In genomic region chr9:134263575-134263974, GRCh38 we compare ENCODE assay signal across 19 cellular contexts.
A peak's percentile ranks its signal among the peaks of the same experiment; 100 is the strongest.
DNase-seq lines count a peak whose midpoint lies in the region; ATAC-seq and TF ChIP-seq lines count a peak whose summit lies in the region.
"Had no signal": no experiment of that assay in that cellular context is flagged by ENCODE, and none has a peak within 500 bp of the region (broad histone marks: within the 10 kb centered on the region; RNA-seq: fewer than 3 reads in every experiment).

No MANE protein-coding gene starts in this region.

- 56 to 66% methylated on average over 11 to 12 of the region's 12 CpGs for WGBS in heart right ventricle, 2 donors
- WGBS in liver: 17% methylated on average over 12 of the region's 12 CpGs

- H3K27ac ChIP-seq in cardiac muscle cell (no peak overlapping the region), heart right ventricle (no peak overlapping the region), HEK293 (ENCODE audit: extremely low read depth, low read depth, low read length) (no peak overlapping the region), liver (ENCODE audit: low read depth in 1 of 2, low read length in 2 of 2) (peak overlapping the region; percentile 85 to 92)
- H3K27ac ChIP-seq: GM23248, RWPE1 had no signal

- intact Hi-C loops in heart right ventricle (cut with DNase I): no loop called here

- TF ChIP-seq CTCF in cardiac muscle cell (IDR thresholded peaks at IDR 0.05; ENCODE audit: low read depth, low read length) (no peak), heart right ventricle (IDR thresholded peaks at IDR 0.05) (no peak), HEK293 (tag by site-specific recombination; IDR thresholded peaks at IDR 0.05) (no peak), liver (IDR thresholded peaks at IDR 0.05; ENCODE audit: low read depth, low read length, missing input control) (no peak)

- no peaks in the 10 kb centered on the region for H3K36me3 ChIP-seq in cardiac muscle cell
- no peaks in the 10 kb centered on the region for H3K36me3 ChIP-seq in heart right ventricle
- H3K36me3 ChIP-seq in HEK293 (ENCODE audit: control insufficient read depth in 2 of 2, insufficient read depth in 1 of 2, low read length in 2 of 2): no peaks in the 10 kb centered on the region
- no peaks in the 10 kb centered on the region for H3K36me3 ChIP-seq in liver (ENCODE audit: control insufficient read depth in 4 of 4, insufficient read depth in 3 of 4, low read depth in 1 of 4, low read length in 3 of 4)

- DNase-seq in cardiac muscle cell (ENCODE audit: low read depth in 1 of 2, low spot score in 1 of 2) (peak; percentile 15 to 31), heart right ventricle (no peak), NOMO-1 treated with DMSO at 0.1 percent for 48 hours (lab: John Stamatoyannopoulos, UW; ENCODE audit: unreplicated experiment) (no peak), COR-L47 (lab: John Stamatoyannopoulos, UW) (no peak)
- no peak for DNase-seq in activated CD4-positive, alpha-beta T cell treated with anti-CD3 and anti-CD28 coated beads, Interleukin-2, amount 50 U/mL, for 48 hours
- DNase-seq: GM23248, H9, HFFc6, KBM-7, NCI-H1105 treated with DMSO at 0.1 percent for 48 hours, NCI-H146, NCI-H1930, NCI-H2227 treated with DMSO at 0.1 percent for 48 hours, NCI-H69, SHP77 treated with DMSO at 0.1 percent for 48 hours had no signal

- no peak overlapping the region for H3K4me3 ChIP-seq in cardiac muscle cell
- no peak overlapping the region for H3K4me3 ChIP-seq in heart right ventricle
- H3K4me3 ChIP-seq in HEK293 (ENCODE audit: low read depth, low read length): no peak overlapping the region
- no peak overlapping the region for H3K4me3 ChIP-seq in liver (ENCODE audit: low read depth in 1 of 3, low read length in 3 of 3)
- H3K4me3 ChIP-seq: GM23248 had no signal

- H3K27me3 ChIP-seq in cardiac muscle cell (no peaks in the 10 kb centered on the region), heart right ventricle (peaks cover 0 to 34% (median 6%) of the 10 kb centered on the region in 7 donors), liver (ENCODE audit: control insufficient read depth in 4 of 4, insufficient read depth in 4 of 4, low read length in 3 of 4) (no peaks in the 10 kb centered on the region)

- peak; percentile 62 to 74 for TF ChIP-seq RAD21 in liver (IDR thresholded peaks at IDR 0.05)

- POLR2A ChIA-PET in HEK293 (lab: Yijun Ruan, JAX): no interaction called here

- H3K4me1 ChIP-seq in cardiac muscle cell (ENCODE audit: low read depth) (peaks cover 21% of the 10 kb centered on the region), heart right ventricle (peaks cover 0 to 25% (median 13%) of the 10 kb centered on the region in 9 donors), HEK293 (ENCODE audit: control insufficient read depth, insufficient read depth, low read length) (no peaks in the 10 kb centered on the region), liver (ENCODE audit: control insufficient read depth in 4 of 4, insufficient read depth in 4 of 4, low read length in 3 of 4) (peaks cover 32 to 93% (median 74%) of the 10 kb centered on the region in 4 donors)

- no peak for ATAC-seq in heart right ventricle
- ATAC-seq: Panc1 had no signal

- no peaks in the 10 kb centered on the region for H3K9me3 ChIP-seq in cardiac muscle cell (ENCODE audit: low read depth)
- H3K9me3 ChIP-seq in heart right ventricle: no peaks in the 10 kb centered on the region
- no peaks in the 10 kb centered on the region for H3K9me3 ChIP-seq in HEK293 (ENCODE audit: control insufficient read depth, insufficient read depth, low read depth, low read length)
- no peaks in the 10 kb centered on the region for H3K9me3 ChIP-seq in liver (ENCODE audit: control insufficient read depth in 4 of 4, low read length in 3 of 4)

- peak overlapping the region in 1 of 2 donors; percentile 76 for H3K9ac ChIP-seq in liver (ENCODE audit: low read depth in 1 of 2, low read length in 2 of 2)
- H3K9ac ChIP-seq: GM23248 had no signal

- CTCF ChIA-PET in HEK293 (lab: Yijun Ruan, JAX): interaction anchor here (0.6 to 1.5 kb wide), 2 partner anchors 43 to 93 kb away, joined by 3 to 4 read pairs; no protein-coding TSS in a partner anchor

TF ChIP-seq in HEK293, 187 proteins besides CTCF, POLR2A, EP300 and RAD21:
- TF ChIP-seq ZFHX2 (tag by site-specific recombination; conservative IDR thresholded peaks at IDR 0.05) (peak; percentile 41; the same call in 1 of the 2 replicates), KLF1 (tag by site-specific recombination; IDR thresholded peaks at IDR 0.05) (no peak), HOXA7 (CRISPR knock-in tag; IDR thresholded peaks at IDR 0.05; ENCODE audit: borderline replicate concordance) (no peak), SETDB1 (IDR thresholded peaks at IDR 0.05; ENCODE audit: insufficient read length, low read length) (no peak), BCL11B (tag by site-specific recombination; IDR thresholded peaks at IDR 0.05; ENCODE audit: low read depth) (no peak), EGR2 (tag by site-specific recombination; IDR thresholded peaks at IDR 0.05; ENCODE audit: low read depth) (0 out of 2 replicates have a peak, but pooled peaks have one; percentile 3), HOXC10 (CRISPR knock-in tag; IDR thresholded peaks at IDR 0.05) (no peak)

TF ChIP-seq in liver, 16 proteins besides CTCF, POLR2A, EP300 and RAD21:
- TF ChIP-seq MAX (IDR thresholded peaks at IDR 0.05) (peak; percentile 56), FOXA1 (IDR thresholded peaks at IDR 0.05) (no peak), ZBTB33 (IDR thresholded peaks at IDR 0.05) (no peak), RXRA (IDR thresholded peaks at IDR 0.05) (peak; percentile 79 to 88), FOXA2 (IDR thresholded peaks at IDR 0.05) (no peak), HNF4G (IDR thresholded peaks at IDR 0.05) (peak; percentile 69), GABPA (IDR thresholded peaks at IDR 0.05 in 1 of 2, conservative IDR thresholded peaks at IDR 0.05 in 1 of 2) (peak in 1 of 2 donors; percentile 18), TAF1 (conservative IDR thresholded peaks at IDR 0.05) (no peak), SP1 (IDR thresholded peaks at IDR 0.05) (peak; percentile 84), ATF3 (IDR thresholded peaks at IDR 0.05) (no peak), EGR1 (IDR thresholded peaks at IDR 0.05; ENCODE audit: low read depth in 2 of 2) (peak in 1 of 2 donors; percentile 61), YY1 (IDR thresholded peaks at IDR 0.05) (peak; percentile 49), NR2F2 (IDR thresholded peaks at IDR 0.05) (no peak), HNF4A (conservative IDR thresholded peaks at IDR 0.05) (peak; percentile 82 to 87), REST (IDR thresholded peaks at IDR 0.05) (peak; percentile 55), JUND (IDR thresholded peaks at IDR 0.05) (peak in 1 of 2 donors; percentile 50)

Comparison
In these comparisons a context has a peak if more than half of its experiments do, and no peak if none do; other contexts are left out.
1. DNase-seq: peak in cardiac muscle cell (2 of 2); none in heart right ventricle (0 of 2), activated CD4-positive, alpha-beta T cell treated with anti-CD3 and anti-CD28 coated beads, Interleukin-2, amount 50 U/mL, for 48 hours (0 of 2), NOMO-1 treated with DMSO at 0.1 percent for 48 hours (single experiment) and COR-L47 (single experiment).
2. H3K27ac ChIP-seq: peak in liver (2 of 2); none in cardiac muscle cell (single experiment), heart right ventricle (0 of 10) and HEK293 (single experiment).